22 cellular contexts compared by ENCODE assay signal in the genomic region with DNA sequence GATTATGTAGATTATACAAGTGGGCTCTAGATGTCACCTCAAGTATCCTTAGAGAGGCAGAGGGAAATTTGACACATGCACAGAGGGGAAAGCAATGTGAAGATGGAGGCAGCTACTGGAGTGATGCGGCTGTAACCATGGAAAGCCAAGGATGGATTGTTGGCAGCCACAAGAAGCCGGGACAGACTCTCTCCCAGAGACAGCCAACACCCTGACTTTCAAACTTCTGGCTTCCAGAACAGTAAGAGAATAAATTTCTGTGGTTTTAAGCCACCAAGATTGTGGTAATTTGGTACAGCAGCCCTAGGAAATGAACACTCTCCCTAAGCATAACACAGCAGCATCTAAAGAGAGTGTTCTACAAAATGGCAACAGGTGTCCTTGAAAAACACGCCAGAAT. TPM values are rescaled to one million over a fixed set of nuclear protein-coding genes. Genes with fewer than 3 reads are reported as not detected.
DNase-seq lines count a peak whose midpoint lies in the region; ATAC-seq and TF ChIP-seq lines count a peak whose summit lies in the region.
"Had no signal": no experiment of that assay in that cellular context is flagged by ENCODE, and none has a peak within 500 bp of the region (broad histone marks: within the 10 kb centered on the region; RNA-seq: fewer than 3 reads in every experiment).

No MANE protein-coding gene starts in this region.

- peak; percentile 20 for DNase-seq in BJ (ENCODE audit: low read depth)
- DNase-seq in adipocyte (ENCODE audit: low read depth): no peak
- no peak for DNase-seq in right atrium auricular region (ENCODE audit: low spot score)
- DNase-seq in stimulated activated effector memory CD8-positive, alpha-beta T cell treated with anti-CD3 and anti-CD28 coated beads, Interleukin-12 subunit alpha, Interleukin-12 subunit beta, amount 100 ng/mL, for 72 hours (ENCODE audit: low spot score in 2 of 2): no peak
- DNase-seq in medulla oblongata (ENCODE audit: extremely low spot score): no peak
- DNase-seq in NCI-H2081 treated with DMSO at 0.1 percent for 48 hours (lab: John Stamatoyannopoulos, UW): no peak
- DNase-seq: activated CD4-positive, CD25-positive, alpha-beta regulatory T cell; activated CD8-positive, alpha-beta T cell treated with anti-CD3 and anti-CD28 coated beads, Interleukin-2, amount 10 ng/mL, durations not matched to agents 7 days and 5 days; activated T-cell treated with anti-CD3 and anti-CD28 coated beads, Interleukin-2, amount 50 U/mL, for 4 hours; brain microvascular endothelial cell; erythroblast; heart left ventricle; lower lobe of right lung; naive B cell; NCI-H1105; NCI-H748 treated with DMSO at 0.1 percent for 48 hours; stimulated activated CD4-positive, alpha-beta T cell treated with anti-CD3 and anti-CD28 coated beads, Interleukin-12 subunit alpha, Interleukin-12 subunit beta, amount 100 ng/mL, for 4 hours; T-helper 2 cell had no signal

- peaks cover 4% of the 10 kb centered on the region for H3K9me3 Mint-ChIP-seq in stimulated activated effector memory CD8-positive, alpha-beta T cell treated with anti-CD3 and anti-CD28 coated beads, Interleukin-12 subunit alpha, Interleukin-12 subunit beta, amount 100 ng/mL, for 72 hours
- H3K9me3 Mint-ChIP-seq: activated naive CD4-positive, alpha-beta T cell treated with anti-CD3 and anti-CD28 coated beads, Interleukin-2, amount 50 U/mL, for 24 hours; activated T-cell treated with anti-CD3 and anti-CD28 coated beads, Interleukin-2, amount 50 U/mL, for 4 hours had no signal

- H3K36me3 ChIP-seq in BJ (ENCODE audit: control insufficient read depth, insufficient read depth, low read length): no peaks in the 10 kb centered on the region
- H3K36me3 ChIP-seq in adipocyte (ENCODE audit: control insufficient read depth, insufficient read depth, low read length, severe bottlenecking): peaks cover 29% of the 10 kb centered on the region
- no peaks in the 10 kb centered on the region for H3K36me3 ChIP-seq in right atrium auricular region
- H3K36me3 ChIP-seq in skeletal muscle tissue (ENCODE audit: control insufficient read depth in 3 of 3, insufficient read depth in 3 of 3, low read length in 3 of 3): no peaks in the 10 kb centered on the region
- H3K36me3 ChIP-seq: brain microvascular endothelial cell, lower lobe of right lung had no signal

- CTCF ChIA-PET in BJ (lab: Yijun Ruan, JAX): no interaction called here

- no peak overlapping the region for H3K4me3 ChIP-seq in BJ (ENCODE audit: low read depth, low read length)
- peak overlapping the region; percentile 26 for H3K4me3 ChIP-seq in adipocyte (ENCODE audit: low read length)
- no peak overlapping the region for H3K4me3 ChIP-seq in right atrium auricular region
- H3K4me3 ChIP-seq in skeletal muscle tissue (ENCODE audit: low read length in 3 of 3): no peak overlapping the region
- H3K4me3 ChIP-seq: lower lobe of right lung had no signal

- no peaks in the 10 kb centered on the region for H3K9me3 ChIP-seq in adipocyte (ENCODE audit: control insufficient read depth, low read length)
- H3K9me3 ChIP-seq in right atrium auricular region: no peaks in the 10 kb centered on the region
- H3K9me3 ChIP-seq in skeletal muscle tissue (ENCODE audit: control insufficient read depth in 3 of 3, low read length in 3 of 3): no peaks in the 10 kb centered on the region
- H3K9me3 ChIP-seq: heart left ventricle, lower lobe of right lung had no signal

- peak overlapping the region; percentile 43 to 44 for H3K27ac ChIP-seq in right atrium auricular region
- peak overlapping the region; percentile 23 for H3K27ac ChIP-seq in skeletal muscle tissue (ENCODE audit: low read depth, low read length)
- H3K27ac ChIP-seq: brain microvascular endothelial cell, KMS-11, lower lobe of right lung had no signal

- H3K9ac ChIP-seq in adipocyte (ENCODE audit: low read length): no peak overlapping the region
- no peak overlapping the region for H3K9ac ChIP-seq in skeletal muscle tissue (ENCODE audit: low read depth in 1 of 3, low read length in 3 of 3)
- H3K9ac ChIP-seq: KMS-11 had no signal

- POLR2A ChIA-PET in BJ (lab: Charles Lee): no interaction called here

- TF ChIP-seq CTCF in BJ (IDR thresholded peaks at IDR 0.05; ENCODE audit: insufficient read depth, low read depth, low read length): no peak
- no peak for TF ChIP-seq CTCF in right atrium auricular region (IDR thresholded peaks at IDR 0.05)

- no peak overlapping the region for H3K27ac Mint-ChIP-seq in stimulated activated effector memory CD8-positive, alpha-beta T cell treated with anti-CD3 and anti-CD28 coated beads, Interleukin-12 subunit alpha, Interleukin-12 subunit beta, amount 100 ng/mL, for 72 hours
- H3K27ac Mint-ChIP-seq: activated CD8-positive, alpha-beta T cell treated with anti-CD3 and anti-CD28 coated beads, Interleukin-2, amount 10 ng/mL, durations not matched to agents 7 days and 5 days; activated naive CD4-positive, alpha-beta T cell treated with anti-CD3 and anti-CD28 coated beads, Interleukin-2, amount 50 U/mL, for 24 hours; naive B cell had no signal

- no peaks in the 10 kb centered on the region for H3K4me1 Mint-ChIP-seq in stimulated activated effector memory CD8-positive, alpha-beta T cell treated with anti-CD3 and anti-CD28 coated beads, Interleukin-12 subunit alpha, Interleukin-12 subunit beta, amount 100 ng/mL, for 72 hours
- H3K4me1 Mint-ChIP-seq: activated naive CD4-positive, alpha-beta T cell treated with anti-CD3 and anti-CD28 coated beads, Interleukin-2, amount 50 U/mL, for 24 hours; naive B cell had no signal

- H3K27me3 ChIP-seq in BJ (ENCODE audit: control insufficient read depth, insufficient read depth, low read length) (no peaks in the 10 kb centered on the region), adipocyte (replicated peaks; ENCODE audit: control insufficient read depth, insufficient read depth, low read length) (no peaks in the 10 kb centered on the region), right atrium auricular region (no peaks in the 10 kb centered on the region), skeletal muscle tissue (ENCODE audit: control insufficient read depth in 3 of 3, insufficient read depth in 3 of 3, low read length in 3 of 3) (no peaks in the 10 kb centered on the region)
- H3K27me3 ChIP-seq: brain microvascular endothelial cell, heart left ventricle had no signal

- H3K4me3 Mint-ChIP-seq in stimulated activated effector memory CD8-positive, alpha-beta T cell treated with anti-CD3 and anti-CD28 coated beads, Interleukin-12 subunit alpha, Interleukin-12 subunit beta, amount 100 ng/mL, for 72 hours: no peak overlapping the region
- H3K4me3 Mint-ChIP-seq: activated CD8-positive, alpha-beta T cell treated with anti-CD3 and anti-CD28 coated beads, Interleukin-2, amount 10 ng/mL, durations not matched to agents 7 days and 5 days; activated naive CD4-positive, alpha-beta T cell treated with anti-CD3 and anti-CD28 coated beads, Interleukin-2, amount 50 U/mL, for 24 hours; activated T-cell treated with anti-CD3 and anti-CD28 coated beads, Interleukin-2, amount 50 U/mL, for 4 hours; naive B cell had no signal

- ATAC-seq in stimulated activated effector memory CD8-positive, alpha-beta T cell treated with anti-CD3 and anti-CD28 coated beads, Interleukin-12 subunit alpha, Interleukin-12 subunit beta, amount 100 ng/mL, for 72 hours: no peak
- no peak for ATAC-seq in GM19328 (IDR thresholded peaks at IDR 0.05; ENCODE audit: unreplicated experiment)
- ATAC-seq: activated CD8-positive, alpha-beta T cell treated with anti-CD3 and anti-CD28 coated beads, Interleukin-2, amount 10 ng/mL, durations not matched to agents 7 days and 5 days; activated T-cell treated with anti-CD3 and anti-CD28 coated beads, Interleukin-2, amount 50 U/mL, for 4 hours; lower lobe of right lung had no signal

- no peaks in the 10 kb centered on the region for H3K36me3 Mint-ChIP-seq in stimulated activated effector memory CD8-positive, alpha-beta T cell treated with anti-CD3 and anti-CD28 coated beads, Interleukin-12 subunit alpha, Interleukin-12 subunit beta, amount 100 ng/mL, for 72 hours
- H3K36me3 Mint-ChIP-seq: activated naive CD4-positive, alpha-beta T cell treated with anti-CD3 and anti-CD28 coated beads, Interleukin-2, amount 50 U/mL, for 24 hours had no signal

- H3K4me1 ChIP-seq in adipocyte (ENCODE audit: control insufficient read depth, insufficient read depth, low read length): peaks cover 62% of the 10 kb centered on the region
- H3K4me1 ChIP-seq in right atrium auricular region: peaks cover 0 to 71% of the 10 kb centered on the region in 2 donors
- peaks cover 7 to 18% (median 10%) of the 10 kb centered on the region in 3 donors for H3K4me1 ChIP-seq in skeletal muscle tissue (ENCODE audit: control insufficient read depth in 3 of 3, insufficient read depth in 3 of 3, low read length in 3 of 3)

RNA-seq across cellular contexts. Expression of gene PRICKLE2, which starts 34.4 kb away (rescaled TPM):
- polyA plus RNA-seq in BJ (2011; rRNA removed): 3.5 and 3.9 TPM in 2 replicates
- polyA minus RNA-seq in BJ (2011; rRNA and poly(A)+ RNA removed): 17.4 and 18.2 TPM in 2 replicates
- 10 to 100 TPM; 18.4 to 22.2 TPM for total RNA-seq in right atrium auricular region
- total RNA-seq in skeletal muscle tissue: 32.9 TPM
- total RNA-seq: activated CD8-positive, alpha-beta T cell treated with anti-CD3 and anti-CD28 coated beads, Interleukin-2, amount 10 ng/mL, durations not matched to agents 7 days and 5 days; activated T-cell treated with anti-CD3 and anti-CD28 coated beads, Interleukin-2, amount 50 U/mL, for 4 hours had no signal
